8 cellular contexts compared by ENCODE assay signal in genomic region chr11:96188625-96189006, GRCh38.
DNase-seq lines count a peak whose midpoint lies in the region; ATAC-seq, FAIRE-seq and TF ChIP-seq lines count a peak whose summit lies in the region.

No MANE protein-coding gene starts in this region.

- no peak overlapping the region for H2AFZ ChIP-seq in astrocyte (ENCODE audit: low read depth, low read length)
- no peak overlapping the region for H2AFZ ChIP-seq in Karpas-422 (ENCODE audit: low read length)

- peak overlapping the region; percentile 77 for H3K27ac Mint-ChIP-seq in astrocyte (ENCODE audit: unreplicated experiment)
- H3K27ac Mint-ChIP-seq in naive B cell: peak overlapping the region in 4 of 6 donors; percentile 7 to 72 (median 60)

- H4K20me1 ChIP-seq in astrocyte (ENCODE audit: insufficient read depth, low read length) (no peaks in the 10 kb centered on the region), Karpas-422 (ENCODE audit: insufficient read depth, low read depth, low read length) (no peaks in the 10 kb centered on the region)

- H3K27me3 ChIP-seq in astrocyte (ENCODE audit: insufficient read depth, low read length) (no peaks in the 10 kb centered on the region), Karpas-422 (ENCODE audit: low read length) (no peaks in the 10 kb centered on the region)

- peaks cover 45% of the 10 kb centered on the region for H3K79me2 ChIP-seq in astrocyte (ENCODE audit: insufficient read depth, low read length)
- H3K79me2 ChIP-seq in Karpas-422 (ENCODE audit: low read length): no peaks in the 10 kb centered on the region

- DNase-seq in CD1c-positive myeloid dendritic cell (ENCODE audit: extremely low spot score) (peak; percentile 88), astrocyte (ENCODE audit: low read depth) (peak; percentile 59), naive B cell (no peak), Karpas-422 (no peak), NCI-H1092 (lab: John Stamatoyannopoulos, UW) (no peak), posterior vena cava (ENCODE audit: low spot score) (no peak)

- H3K4me3 ChIP-seq in astrocyte (ENCODE audit: insufficient read depth, low read depth, low read length) (peak overlapping the region; percentile 2), Karpas-422 (ENCODE audit: low read length) (no peak overlapping the region)

- FAIRE-seq in astrocyte (lab: Jason Lieb, UNC): no peak

- H3K4me1 ChIP-seq in astrocyte (ENCODE audit: insufficient read depth, low read length): peaks cover 38% of the 10 kb centered on the region
- H3K4me1 ChIP-seq in Karpas-422 (ENCODE audit: low read length): peaks cover 12% of the 10 kb centered on the region

- H3K27ac ChIP-seq in astrocyte (ENCODE audit: low read depth, low read length) (peak overlapping the region; percentile 96), Karpas-422 (ENCODE audit: low read length) (no peak overlapping the region)

- intact Hi-C loops in posterior vena cava (cut with DNase I): no loop called here

- H3K9me3 Mint-ChIP-seq in astrocyte (ENCODE audit: unreplicated experiment) (no peaks in the 10 kb centered on the region), naive B cell (no peaks in the 10 kb centered on the region)

- H3K36me3 Mint-ChIP-seq in astrocyte (ENCODE audit: low read depth, unreplicated experiment) (peaks cover 7% of the 10 kb centered on the region), naive B cell (peaks cover 0 to 4% of the 10 kb centered on the region in 2 donors)

- no peaks in the 10 kb centered on the region for H3K36me3 ChIP-seq in astrocyte (ENCODE audit: insufficient read depth, low read length)
- no peaks in the 10 kb centered on the region for H3K36me3 ChIP-seq in Karpas-422 (ENCODE audit: insufficient read depth, low read length)

- ATAC-seq in GM19467 (IDR thresholded peaks at IDR 0.05; ENCODE audit: unreplicated experiment) (peak; percentile 35), HG03575 (IDR thresholded peaks at IDR 0.05; ENCODE audit: extremely low read depth, insufficient number of reproducible peaks, low FRiP score, unreplicated experiment) (peak; percentile 37), naive B cell (ENCODE audit: low read depth in 2 of 2) (peak; percentile 22 to 49)

- H3K9me3 ChIP-seq in astrocyte (ENCODE audit: insufficient read depth, low read depth, low read length) (no peaks in the 10 kb centered on the region), Karpas-422 (ENCODE audit: low read length) (no peaks in the 10 kb centered on the region)

- no peak for TF ChIP-seq CTCF in astrocyte (IDR thresholded peaks at IDR 0.05; ENCODE audit: insufficient read depth, low read depth, low read length)

- H3K9ac ChIP-seq in astrocyte (ENCODE audit: low read length) (peak overlapping the region; percentile 82), Karpas-422 (ENCODE audit: low read length) (no peak overlapping the region)

- H3K4me3 Mint-ChIP-seq in astrocyte (ENCODE audit: unreplicated experiment) (peak overlapping the region; percentile 0), naive B cell (peak overlapping the region in 7 of 8 donors; percentile 7 to 78 (median 53))

- H3K4me1 Mint-ChIP-seq in astrocyte (ENCODE audit: low read depth, unreplicated experiment) (peaks cover 53% of the 10 kb centered on the region), naive B cell (peaks cover 63 to 71% (median 64%) of the 10 kb centered on the region in 3 donors)

- H3K9me2 ChIP-seq in Karpas-422 (replicated peaks; ENCODE audit: insufficient read depth, low read length): no peaks in the 10 kb centered on the region

- H3K4me2 ChIP-seq in astrocyte (ENCODE audit: low read length) (peak overlapping the region; percentile 77), Karpas-422 (ENCODE audit: low read depth, low read length, poor library complexity, severe bottlenecking) (no peak overlapping the region)

- no peaks in the 10 kb centered on the region for H3K27me3 Mint-ChIP-seq in astrocyte (ENCODE audit: low read depth, unreplicated experiment)
- H3K27me3 Mint-ChIP-seq in naive B cell: no peaks in the 10 kb centered on the region

Comparison
In these comparisons a context has a peak if more than half of its experiments do, and no peak if none do; other contexts are left out.
1. DNase-seq: peak in CD1c-positive myeloid dendritic cell (single experiment) and astrocyte (single experiment); none in naive B cell (single experiment), Karpas-422 (single experiment), NCI-H1092 (single experiment) and posterior vena cava (single experiment).
2. Peak in every context shown above with its lines, with median percentiles within 50 percentile points of each other: ATAC-seq.